Comparison of ENCODE assay signal across 8 cellular contexts in genomic region chr11:130213143-130213978, GRCh38. TPM values are rescaled to one million over a fixed set of nuclear protein-coding genes. Genes with fewer than 3 reads are reported as not detected.
DNase-seq lines count a peak whose midpoint lies in the region; ATAC-seq lines count a peak whose summit lies in the region.

No MANE protein-coding gene starts in this region.

- no peak overlapping the region for H4K8ac ChIP-seq in mesendoderm (ENCODE audit: low read depth, low read length)

- no peak overlapping the region for H2BK5ac ChIP-seq in mesendoderm (ENCODE audit: low read length)

- no peak overlapping the region for H3K4ac ChIP-seq in mesendoderm (ENCODE audit: low read depth, low read length)

- WGBS in mesendoderm (ENCODE audit: extremely low coverage, insufficient coverage, low lambda C conversion rate) = no CpG with 5 or more reads among the region's 28 CpGs

- H3K4me3 Mint-ChIP-seq in activated CD4-positive, alpha-beta memory T cell treated with anti-CD3 and anti-CD28 coated beads for 36 hours = no peak overlapping the region

- H2BK15ac ChIP-seq in mesendoderm (replicated peaks; ENCODE audit: low read depth) = no peak overlapping the region

- H3K9ac ChIP-seq in mesendoderm (ENCODE audit: low read length) = no peak overlapping the region

- H2AK5ac ChIP-seq in mesendoderm (ENCODE audit: low read length) = no peak overlapping the region

- ATAC-seq in HG02870 (IDR thresholded peaks at IDR 0.05; ENCODE audit: unreplicated experiment) = peak; percentile 76

- H3K27ac ChIP-seq in mesendoderm (ENCODE audit: low read depth, low read length) = no peak overlapping the region

- no peaks in the 10 kb centered on the region for H3K79me2 ChIP-seq in mesendoderm (ENCODE audit: control insufficient read depth, insufficient read depth, low read length)

- peak overlapping the region; percentile 58 for H3K56ac ChIP-seq in mesendoderm (ENCODE audit: low read length)

- H3K4me1 ChIP-seq in mesendoderm (ENCODE audit: control insufficient read depth, low read depth, low read length) = no peaks in the 10 kb centered on the region

- H3K18ac ChIP-seq in mesendoderm (ENCODE audit: low read length) = no peak overlapping the region

- DNase-seq in NCI-H187 (lab: John Stamatoyannopoulos, UW) (peak; percentile 8 to 17), NCI-H187 treated with DMSO at 0.1 percent for 48 hours (lab: John Stamatoyannopoulos, UW) (no peak), NCI-H2196 treated with DMSO at 0.1 percent for 48 hours (lab: John Stamatoyannopoulos, UW; ENCODE audit: unreplicated experiment) (peak; percentile 25), mesendoderm (peak; percentile 59)
- peak; percentile 79 for DNase-seq in activated CD4-positive, alpha-beta memory T cell treated with anti-CD3 and anti-CD28 coated beads for 36 hours
- DNase-seq in effector CD4-positive, alpha-beta T cell = peak; percentile 58
- peak; percentile 38 to 51 for DNase-seq in stimulated activated CD8-positive, alpha-beta memory T cell treated with anti-CD3 and anti-CD28 coated beads, Interleukin-2, amount 100 ng/mL, for 1 hour (ENCODE audit: low read depth in 2 of 2)

- H3K23ac ChIP-seq in mesendoderm (ENCODE audit: low read length) = peak overlapping the region; percentile 84

- H3K79me1 ChIP-seq in mesendoderm (ENCODE audit: low read length) = no peaks in the 10 kb centered on the region

- CTCF ChIA-PET in activated CD4-positive, alpha-beta memory T cell treated with anti-CD3 and anti-CD28 coated beads for 36 hours (lab: Charles Lee) = interaction anchor here (0.7 to 1.6 kb wide), 36 partner anchors 12 to 703 kb away, joined by 3 to 22 read pairs (median 4); partner anchors contain the start of genes ADAMTS8 and SNX19

- H3K4me1 Mint-ChIP-seq in activated CD4-positive, alpha-beta memory T cell treated with anti-CD3 and anti-CD28 coated beads for 36 hours (ENCODE audit: low read depth) = no peaks in the 10 kb centered on the region

- intact Hi-C loops in activated CD4-positive, alpha-beta memory T cell treated with anti-CD3 and anti-CD28 coated beads for 36 hours (cut with micrococcal nuclease) = loop anchor here (1.0 to 2.0 kb wide), 3 partner anchors 158 to 649 kb away; no protein-coding TSS in a partner anchor

- no peaks in the 10 kb centered on the region for H3K27me3 ChIP-seq in mesendoderm (ENCODE audit: insufficient read depth, low read length, poor library complexity)

- H3K36me3 ChIP-seq in mesendoderm (ENCODE audit: control insufficient read depth, insufficient read depth, low read length) = no peaks in the 10 kb centered on the region

- H3K27me3 Mint-ChIP-seq in activated CD4-positive, alpha-beta memory T cell treated with anti-CD3 and anti-CD28 coated beads for 36 hours = no peaks in the 10 kb centered on the region

- H2BK120ac ChIP-seq in mesendoderm (ENCODE audit: low read depth, low read length) = no peak overlapping the region

- H3K36me3 Mint-ChIP-seq in activated CD4-positive, alpha-beta memory T cell treated with anti-CD3 and anti-CD28 coated beads for 36 hours = no peaks in the 10 kb centered on the region

- no peak overlapping the region for H4K5ac ChIP-seq in mesendoderm (ENCODE audit: low read length)

- POLR2A ChIA-PET in activated CD4-positive, alpha-beta memory T cell treated with anti-CD3 and anti-CD28 coated beads for 36 hours (lab: Charles Lee) = no interaction called here

- no peak overlapping the region for H3K27ac Mint-ChIP-seq in activated CD4-positive, alpha-beta memory T cell treated with anti-CD3 and anti-CD28 coated beads for 36 hours

- no peak overlapping the region for H3K4me2 ChIP-seq in mesendoderm (ENCODE audit: low read length)

- H3K9me3 Mint-ChIP-seq in activated CD4-positive, alpha-beta memory T cell treated with anti-CD3 and anti-CD28 coated beads for 36 hours = no peaks in the 10 kb centered on the region

- no peak overlapping the region for H3K4me3 ChIP-seq in mesendoderm (ENCODE audit: low read length)

RNA-seq across cellular contexts. Expression of gene ST14, which starts 53.8 kb away (rescaled TPM):
- total RNA-seq in activated CD4-positive, alpha-beta memory T cell treated with anti-CD3 and anti-CD28 coated beads for 36 hours = not detected
- polyA plus RNA-seq in mesendoderm (2013, experiment 1 of 2) = 17.1 TPM
- polyA plus RNA-seq in mesendoderm (2013, experiment 2 of 2) = 16.9 TPM
